Comparison of ENCODE assay signal across 1 cellular context in the genomic region with DNA sequence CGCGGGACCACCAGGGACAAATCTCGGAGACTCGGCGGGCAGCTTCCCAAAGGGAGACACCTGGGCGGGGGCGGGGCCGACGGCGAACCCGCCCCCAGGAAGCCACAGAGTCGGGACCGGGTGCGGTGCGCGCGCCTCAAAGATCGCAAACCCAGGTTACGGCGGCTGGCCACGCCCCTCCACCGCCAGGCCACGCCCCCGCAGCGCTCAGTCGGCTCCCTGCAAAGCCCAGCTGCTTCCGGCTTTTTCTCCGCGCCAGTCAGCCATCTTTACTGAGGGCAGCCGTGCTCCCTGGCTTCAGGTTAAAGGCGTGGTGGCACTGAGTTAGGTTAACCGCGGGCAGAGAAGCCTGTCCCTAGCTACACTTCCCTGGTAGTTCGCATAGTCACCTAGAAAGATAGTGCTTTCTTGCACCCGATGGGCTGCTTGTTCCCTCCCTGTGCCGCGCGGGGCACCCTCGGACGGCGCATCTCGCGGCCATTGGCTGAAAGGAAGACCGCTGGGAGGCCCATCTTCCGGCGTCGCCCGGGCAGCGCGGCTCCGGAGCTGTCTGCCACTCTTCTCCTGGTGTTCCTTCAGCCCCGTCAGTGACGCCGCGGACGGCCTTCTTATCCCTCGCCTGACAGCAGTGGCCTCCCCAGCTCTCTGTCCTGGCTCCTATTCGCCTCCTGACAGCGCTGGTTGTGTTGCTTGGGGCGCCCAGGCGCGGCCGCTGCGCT.
TF ChIP-seq lines count a peak whose summit lies in the region.

A gene with protein sequence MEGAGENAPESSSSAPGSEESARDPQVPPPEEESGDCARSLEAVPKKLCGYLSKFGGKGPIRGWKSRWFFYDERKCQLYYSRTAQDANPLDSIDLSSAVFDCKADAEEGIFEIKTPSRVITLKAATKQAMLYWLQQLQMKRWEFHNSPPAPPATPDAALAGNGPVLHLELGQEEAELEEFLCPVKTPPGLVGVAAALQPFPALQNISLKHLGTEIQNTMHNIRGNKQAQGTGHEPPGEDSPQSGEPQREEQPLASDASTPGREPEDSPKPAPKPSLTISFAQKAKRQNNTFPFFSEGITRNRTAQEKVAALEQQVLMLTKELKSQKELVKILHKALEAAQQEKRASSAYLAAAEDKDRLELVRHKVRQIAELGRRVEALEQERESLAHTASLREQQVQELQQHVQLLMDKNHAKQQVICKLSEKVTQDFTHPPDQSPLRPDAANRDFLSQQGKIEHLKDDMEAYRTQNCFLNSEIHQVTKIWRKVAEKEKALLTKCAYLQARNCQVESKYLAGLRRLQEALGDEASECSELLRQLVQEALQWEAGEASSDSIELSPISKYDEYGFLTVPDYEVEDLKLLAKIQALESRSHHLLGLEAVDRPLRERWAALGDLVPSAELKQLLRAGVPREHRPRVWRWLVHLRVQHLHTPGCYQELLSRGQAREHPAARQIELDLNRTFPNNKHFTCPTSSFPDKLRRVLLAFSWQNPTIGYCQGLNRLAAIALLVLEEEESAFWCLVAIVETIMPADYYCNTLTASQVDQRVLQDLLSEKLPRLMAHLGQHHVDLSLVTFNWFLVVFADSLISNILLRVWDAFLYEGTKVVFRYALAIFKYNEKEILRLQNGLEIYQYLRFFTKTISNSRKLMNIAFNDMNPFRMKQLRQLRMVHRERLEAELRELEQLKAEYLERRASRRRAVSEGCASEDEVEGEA (minus strand): TSS at position 72 of the 719 bp plus-strand sequence. CDS start 108 bp downstream, outside the sequence.

TF ChIP-seq in GM12878, 131 proteins besides CTCF, POLR2A, EP300 and RAD21 (continued from another document and continues in another):
- TF ChIP-seq RCOR1 (conservative IDR thresholded peaks at IDR 0.05; ENCODE audit: low read depth, low read length): 0 out of 2 replicates have a peak, but pooled peaks have one; percentile 54
- TF ChIP-seq, protein P1, sequence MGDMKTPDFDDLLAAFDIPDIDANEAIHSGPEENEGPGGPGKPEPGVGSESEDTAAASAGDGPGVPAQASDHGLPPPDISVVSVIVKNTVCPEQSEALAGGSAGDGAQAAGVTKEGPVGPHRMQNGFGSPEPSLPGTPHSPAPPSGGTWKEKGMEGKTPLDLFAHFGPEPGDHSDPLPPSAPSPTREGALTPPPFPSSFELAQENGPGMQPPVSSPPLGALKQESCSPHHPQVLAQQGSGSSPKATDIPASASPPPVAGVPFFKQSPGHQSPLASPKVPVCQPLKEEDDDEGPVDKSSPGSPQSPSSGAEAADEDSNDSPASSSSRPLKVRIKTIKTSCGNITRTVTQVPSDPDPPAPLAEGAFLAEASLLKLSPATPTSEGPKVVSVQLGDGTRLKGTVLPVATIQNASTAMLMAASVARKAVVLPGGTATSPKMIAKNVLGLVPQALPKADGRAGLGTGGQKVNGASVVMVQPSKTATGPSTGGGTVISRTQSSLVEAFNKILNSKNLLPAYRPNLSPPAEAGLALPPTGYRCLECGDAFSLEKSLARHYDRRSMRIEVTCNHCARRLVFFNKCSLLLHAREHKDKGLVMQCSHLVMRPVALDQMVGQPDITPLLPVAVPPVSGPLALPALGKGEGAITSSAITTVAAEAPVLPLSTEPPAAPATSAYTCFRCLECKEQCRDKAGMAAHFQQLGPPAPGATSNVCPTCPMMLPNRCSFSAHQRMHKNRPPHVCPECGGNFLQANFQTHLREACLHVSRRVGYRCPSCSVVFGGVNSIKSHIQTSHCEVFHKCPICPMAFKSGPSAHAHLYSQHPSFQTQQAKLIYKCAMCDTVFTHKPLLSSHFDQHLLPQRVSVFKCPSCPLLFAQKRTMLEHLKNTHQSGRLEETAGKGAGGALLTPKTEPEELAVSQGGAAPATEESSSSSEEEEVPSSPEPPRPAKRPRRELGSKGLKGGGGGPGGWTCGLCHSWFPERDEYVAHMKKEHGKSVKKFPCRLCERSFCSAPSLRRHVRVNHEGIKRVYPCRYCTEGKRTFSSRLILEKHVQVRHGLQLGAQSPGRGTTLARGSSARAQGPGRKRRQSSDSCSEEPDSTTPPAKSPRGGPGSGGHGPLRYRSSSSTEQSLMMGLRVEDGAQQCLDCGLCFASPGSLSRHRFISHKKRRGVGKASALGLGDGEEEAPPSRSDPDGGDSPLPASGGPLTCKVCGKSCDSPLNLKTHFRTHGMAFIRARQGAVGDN (IDR thresholded peaks at IDR 0.05): peak; percentile 73
- no peak; the same call in 1 of the 2 replicates for TF ChIP-seq RUNX3 (IDR thresholded peaks at IDR 0.05; ENCODE audit: low read length)
- TF ChIP-seq, protein P2, sequence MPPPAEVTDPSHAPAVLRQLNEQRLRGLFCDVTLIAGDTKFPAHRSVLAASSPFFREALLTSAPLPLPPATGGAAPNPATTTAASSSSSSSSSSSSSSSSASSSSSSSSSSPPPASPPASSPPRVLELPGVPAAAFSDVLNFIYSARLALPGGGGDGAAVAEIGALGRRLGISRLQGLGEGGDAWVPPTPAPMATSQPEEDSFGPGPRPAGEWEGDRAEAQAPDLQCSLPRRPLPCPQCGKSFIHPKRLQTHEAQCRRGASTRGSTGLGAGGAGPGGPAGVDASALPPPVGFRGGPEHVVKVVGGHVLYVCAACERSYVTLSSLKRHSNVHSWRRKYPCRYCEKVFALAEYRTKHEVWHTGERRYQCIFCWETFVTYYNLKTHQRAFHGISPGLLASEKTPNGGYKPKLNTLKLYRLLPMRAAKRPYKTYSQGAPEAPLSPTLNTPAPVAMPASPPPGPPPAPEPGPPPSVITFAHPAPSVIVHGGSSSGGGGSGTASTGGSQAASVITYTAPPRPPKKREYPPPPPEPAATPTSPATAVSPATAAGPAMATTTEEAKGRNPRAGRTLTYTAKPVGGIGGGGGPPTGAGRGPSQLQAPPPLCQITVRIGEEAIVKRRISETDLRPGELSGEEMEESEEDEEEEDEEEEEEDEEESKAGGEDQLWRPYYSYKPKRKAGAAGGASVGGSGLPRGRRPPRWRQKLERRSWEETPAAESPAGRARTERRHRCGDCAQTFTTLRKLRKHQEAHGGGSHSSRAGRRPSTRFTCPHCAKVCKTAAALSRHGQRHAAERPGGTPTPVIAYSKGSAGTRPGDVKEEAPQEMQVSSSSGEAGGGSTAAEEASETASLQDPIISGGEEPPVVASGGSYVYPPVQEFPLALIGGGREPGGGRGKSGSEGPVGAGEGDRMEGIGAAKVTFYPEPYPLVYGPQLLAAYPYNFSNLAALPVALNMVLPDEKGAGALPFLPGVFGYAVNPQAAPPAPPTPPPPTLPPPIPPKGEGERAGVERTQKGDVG (CRISPR knock-in tag; IDR thresholded peaks at IDR 0.05): no peak
- peak in 1 of 2 experiments; percentile 13; a peak in 1 of 4 replicates for TF ChIP-seq BHLHE40 (IDR thresholded peaks at IDR 0.05; ENCODE audit: borderline replicate concordance in 1 of 2, low read depth in 2 of 2, low read length in 1 of 2)
- TF ChIP-seq NBN (IDR thresholded peaks at IDR 0.05): peak; percentile 86
- no peak for TF ChIP-seq SREBF2 (IDR thresholded peaks at IDR 0.05; ENCODE audit: low read length)
- peak; percentile 52; the same call in 1 of the 2 replicates for TF ChIP-seq PML (IDR thresholded peaks at IDR 0.05; ENCODE audit: low read length)
- no peak for TF ChIP-seq SPI1 (IDR thresholded peaks at IDR 0.05; ENCODE audit: borderline replicate concordance, insufficient read depth, low read depth, low read length)
- TF ChIP-seq FOXK2 (IDR thresholded peaks at IDR 0.05): no peak
- no peak for TF ChIP-seq MEF2A (IDR thresholded peaks at IDR 0.05; ENCODE audit: insufficient read depth, low read depth, low read length)
- TF ChIP-seq ZNF217 (IDR thresholded peaks at IDR 0.05): no peak
- TF ChIP-seq CREB1 (IDR thresholded peaks at IDR 0.05; ENCODE audit: low read depth): peak; percentile 66; the same call in 1 of the 2 replicates
- TF ChIP-seq, protein P3, sequence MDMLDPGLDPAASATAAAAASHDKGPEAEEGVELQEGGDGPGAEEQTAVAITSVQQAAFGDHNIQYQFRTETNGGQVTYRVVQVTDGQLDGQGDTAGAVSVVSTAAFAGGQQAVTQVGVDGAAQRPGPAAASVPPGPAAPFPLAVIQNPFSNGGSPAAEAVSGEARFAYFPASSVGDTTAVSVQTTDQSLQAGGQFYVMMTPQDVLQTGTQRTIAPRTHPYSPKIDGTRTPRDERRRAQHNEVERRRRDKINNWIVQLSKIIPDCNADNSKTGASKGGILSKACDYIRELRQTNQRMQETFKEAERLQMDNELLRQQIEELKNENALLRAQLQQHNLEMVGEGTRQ (IDR thresholded peaks at IDR 0.05; ENCODE audit: borderline replicate concordance, low read depth, low read length): no peak
- TF ChIP-seq KLF5 (IDR thresholded peaks at IDR 0.05; ENCODE audit: partially characterized antibody): peak; percentile 21
- no peak for TF ChIP-seq KDM1A (IDR thresholded peaks at IDR 0.05; ENCODE audit: borderline replicate concordance)
- TF ChIP-seq SIX5 (IDR thresholded peaks at IDR 0.05; ENCODE audit: low read depth, low read length, severe bottlenecking): peak; percentile 34
- TF ChIP-seq, protein P4, sequence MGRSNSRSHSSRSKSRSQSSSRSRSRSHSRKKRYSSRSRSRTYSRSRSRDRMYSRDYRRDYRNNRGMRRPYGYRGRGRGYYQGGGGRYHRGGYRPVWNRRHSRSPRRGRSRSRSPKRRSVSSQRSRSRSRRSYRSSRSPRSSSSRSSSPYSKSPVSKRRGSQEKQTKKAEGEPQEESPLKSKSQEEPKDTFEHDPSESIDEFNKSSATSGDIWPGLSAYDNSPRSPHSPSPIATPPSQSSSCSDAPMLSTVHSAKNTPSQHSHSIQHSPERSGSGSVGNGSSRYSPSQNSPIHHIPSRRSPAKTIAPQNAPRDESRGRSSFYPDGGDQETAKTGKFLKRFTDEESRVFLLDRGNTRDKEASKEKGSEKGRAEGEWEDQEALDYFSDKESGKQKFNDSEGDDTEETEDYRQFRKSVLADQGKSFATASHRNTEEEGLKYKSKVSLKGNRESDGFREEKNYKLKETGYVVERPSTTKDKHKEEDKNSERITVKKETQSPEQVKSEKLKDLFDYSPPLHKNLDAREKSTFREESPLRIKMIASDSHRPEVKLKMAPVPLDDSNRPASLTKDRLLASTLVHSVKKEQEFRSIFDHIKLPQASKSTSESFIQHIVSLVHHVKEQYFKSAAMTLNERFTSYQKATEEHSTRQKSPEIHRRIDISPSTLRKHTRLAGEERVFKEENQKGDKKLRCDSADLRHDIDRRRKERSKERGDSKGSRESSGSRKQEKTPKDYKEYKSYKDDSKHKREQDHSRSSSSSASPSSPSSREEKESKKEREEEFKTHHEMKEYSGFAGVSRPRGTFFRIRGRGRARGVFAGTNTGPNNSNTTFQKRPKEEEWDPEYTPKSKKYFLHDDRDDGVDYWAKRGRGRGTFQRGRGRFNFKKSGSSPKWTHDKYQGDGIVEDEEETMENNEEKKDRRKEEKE (IDR thresholded peaks at IDR 0.05): no peak
- TF ChIP-seq, protein P5, sequence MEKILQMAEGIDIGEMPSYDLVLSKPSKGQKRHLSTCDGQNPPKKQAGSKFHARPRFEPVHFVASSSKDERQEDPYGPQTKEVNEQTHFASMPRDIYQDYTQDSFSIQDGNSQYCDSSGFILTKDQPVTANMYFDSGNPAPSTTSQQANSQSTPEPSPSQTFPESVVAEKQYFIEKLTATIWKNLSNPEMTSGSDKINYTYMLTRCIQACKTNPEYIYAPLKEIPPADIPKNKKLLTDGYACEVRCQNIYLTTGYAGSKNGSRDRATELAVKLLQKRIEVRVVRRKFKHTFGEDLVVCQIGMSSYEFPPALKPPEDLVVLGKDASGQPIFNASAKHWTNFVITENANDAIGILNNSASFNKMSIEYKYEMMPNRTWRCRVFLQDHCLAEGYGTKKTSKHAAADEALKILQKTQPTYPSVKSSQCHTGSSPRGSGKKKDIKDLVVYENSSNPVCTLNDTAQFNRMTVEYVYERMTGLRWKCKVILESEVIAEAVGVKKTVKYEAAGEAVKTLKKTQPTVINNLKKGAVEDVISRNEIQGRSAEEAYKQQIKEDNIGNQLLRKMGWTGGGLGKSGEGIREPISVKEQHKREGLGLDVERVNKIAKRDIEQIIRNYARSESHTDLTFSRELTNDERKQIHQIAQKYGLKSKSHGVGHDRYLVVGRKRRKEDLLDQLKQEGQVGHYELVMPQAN (conservative IDR thresholded peaks at IDR 0.05): peak; percentile 77; the same call in 1 of the 2 replicates
- peak; percentile 77 for TF ChIP-seq GATAD2B (conservative IDR thresholded peaks at IDR 0.05; ENCODE audit: low read depth)
- TF ChIP-seq, protein P6, sequence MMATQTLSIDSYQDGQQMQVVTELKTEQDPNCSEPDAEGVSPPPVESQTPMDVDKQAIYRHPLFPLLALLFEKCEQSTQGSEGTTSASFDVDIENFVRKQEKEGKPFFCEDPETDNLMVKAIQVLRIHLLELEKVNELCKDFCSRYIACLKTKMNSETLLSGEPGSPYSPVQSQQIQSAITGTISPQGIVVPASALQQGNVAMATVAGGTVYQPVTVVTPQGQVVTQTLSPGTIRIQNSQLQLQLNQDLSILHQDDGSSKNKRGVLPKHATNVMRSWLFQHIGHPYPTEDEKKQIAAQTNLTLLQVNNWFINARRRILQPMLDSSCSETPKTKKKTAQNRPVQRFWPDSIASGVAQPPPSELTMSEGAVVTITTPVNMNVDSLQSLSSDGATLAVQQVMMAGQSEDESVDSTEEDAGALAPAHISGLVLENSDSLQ (IDR thresholded peaks at IDR 0.05): peak; percentile 87
- TF ChIP-seq CHD2 (IDR thresholded peaks at IDR 0.05; ENCODE audit: borderline replicate concordance, low read depth, low read length): peak; percentile 46; the same call in 1 of the 2 replicates
- TF ChIP-seq CBX5 (IDR thresholded peaks at IDR 0.05; ENCODE audit: low read depth): no peak
- peak; percentile 76 for TF ChIP-seq NR2C1 (IDR thresholded peaks at IDR 0.05)
- peak; percentile 7; the same call in 1 of the 2 replicates for TF ChIP-seq TBL1XR1 (IDR thresholded peaks at IDR 0.05; ENCODE audit: low read depth, low read length)
- no peak for TF ChIP-seq EZH2 (IDR thresholded peaks at IDR 0.05; ENCODE audit: borderline replicate concordance, control insufficient read depth, low read depth, low read length)
- TF ChIP-seq, protein P7, sequence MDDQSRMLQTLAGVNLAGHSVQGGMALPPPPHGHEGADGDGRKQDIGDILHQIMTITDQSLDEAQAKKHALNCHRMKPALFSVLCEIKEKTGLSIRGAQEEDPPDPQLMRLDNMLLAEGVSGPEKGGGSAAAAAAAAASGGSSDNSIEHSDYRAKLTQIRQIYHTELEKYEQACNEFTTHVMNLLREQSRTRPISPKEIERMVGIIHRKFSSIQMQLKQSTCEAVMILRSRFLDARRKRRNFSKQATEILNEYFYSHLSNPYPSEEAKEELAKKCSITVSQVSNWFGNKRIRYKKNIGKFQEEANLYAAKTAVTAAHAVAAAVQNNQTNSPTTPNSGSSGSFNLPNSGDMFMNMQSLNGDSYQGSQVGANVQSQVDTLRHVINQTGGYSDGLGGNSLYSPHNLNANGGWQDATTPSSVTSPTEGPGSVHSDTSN (IDR thresholded peaks at IDR 0.05; ENCODE audit: insufficient replicate concordance, low read depth, low read length): peak; percentile 34
- TF ChIP-seq TARDBP (IDR thresholded peaks at IDR 0.05; ENCODE audit: borderline replicate concordance): peak; percentile 41; the same call in 1 of the 2 replicates
